Comparison of ENCODE assay signal across 2 cellular contexts in the genomic region with DNA sequence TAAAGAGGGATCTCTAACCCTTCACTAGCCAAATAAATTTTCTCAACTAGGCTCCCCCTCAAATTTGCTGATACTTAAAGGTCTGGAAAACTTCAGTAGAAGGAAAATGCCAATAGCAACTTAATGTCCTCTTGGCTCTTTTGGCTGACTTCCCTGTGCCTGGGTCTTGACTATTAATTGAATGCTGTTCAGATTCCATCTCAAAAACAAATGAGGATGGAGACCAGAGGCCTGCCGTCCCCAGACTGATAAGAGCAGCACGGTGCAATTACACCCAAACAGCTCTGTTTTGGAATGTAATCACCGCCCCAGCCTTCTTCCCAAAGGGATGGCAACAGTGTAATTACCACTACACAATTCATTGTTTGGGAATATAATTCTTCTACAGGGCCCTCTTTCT.
TF ChIP-seq lines count a peak whose summit lies in the region.

No MANE protein-coding gene starts in this region.

TF ChIP-seq in SK-N-SH, 30 proteins besides CTCF, POLR2A, EP300 and RAD21 (continues in another document):
- peak; percentile 66 for TF ChIP-seq CHD2 (IDR thresholded peaks at IDR 0.05; ENCODE audit: low read length, partially characterized antibody)
- no peak for TF ChIP-seq RXRA (IDR thresholded peaks at IDR 0.05; ENCODE audit: borderline replicate concordance, low read depth)
- TF ChIP-seq TEAD4 (IDR thresholded peaks at IDR 0.05; ENCODE audit: borderline replicate concordance, insufficient read depth) = peak; percentile 43; the same call in 1 of the 2 replicates
- TF ChIP-seq, protein P1, sequence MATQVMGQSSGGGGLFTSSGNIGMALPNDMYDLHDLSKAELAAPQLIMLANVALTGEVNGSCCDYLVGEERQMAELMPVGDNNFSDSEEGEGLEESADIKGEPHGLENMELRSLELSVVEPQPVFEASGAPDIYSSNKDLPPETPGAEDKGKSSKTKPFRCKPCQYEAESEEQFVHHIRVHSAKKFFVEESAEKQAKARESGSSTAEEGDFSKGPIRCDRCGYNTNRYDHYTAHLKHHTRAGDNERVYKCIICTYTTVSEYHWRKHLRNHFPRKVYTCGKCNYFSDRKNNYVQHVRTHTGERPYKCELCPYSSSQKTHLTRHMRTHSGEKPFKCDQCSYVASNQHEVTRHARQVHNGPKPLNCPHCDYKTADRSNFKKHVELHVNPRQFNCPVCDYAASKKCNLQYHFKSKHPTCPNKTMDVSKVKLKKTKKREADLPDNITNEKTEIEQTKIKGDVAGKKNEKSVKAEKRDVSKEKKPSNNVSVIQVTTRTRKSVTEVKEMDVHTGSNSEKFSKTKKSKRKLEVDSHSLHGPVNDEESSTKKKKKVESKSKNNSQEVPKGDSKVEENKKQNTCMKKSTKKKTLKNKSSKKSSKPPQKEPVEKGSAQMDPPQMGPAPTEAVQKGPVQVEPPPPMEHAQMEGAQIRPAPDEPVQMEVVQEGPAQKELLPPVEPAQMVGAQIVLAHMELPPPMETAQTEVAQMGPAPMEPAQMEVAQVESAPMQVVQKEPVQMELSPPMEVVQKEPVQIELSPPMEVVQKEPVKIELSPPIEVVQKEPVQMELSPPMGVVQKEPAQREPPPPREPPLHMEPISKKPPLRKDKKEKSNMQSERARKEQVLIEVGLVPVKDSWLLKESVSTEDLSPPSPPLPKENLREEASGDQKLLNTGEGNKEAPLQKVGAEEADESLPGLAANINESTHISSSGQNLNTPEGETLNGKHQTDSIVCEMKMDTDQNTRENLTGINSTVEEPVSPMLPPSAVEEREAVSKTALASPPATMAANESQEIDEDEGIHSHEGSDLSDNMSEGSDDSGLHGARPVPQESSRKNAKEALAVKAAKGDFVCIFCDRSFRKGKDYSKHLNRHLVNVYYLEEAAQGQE (IDR thresholded peaks at IDR 0.05; ENCODE audit: low read depth, low read length) = no peak
- TF ChIP-seq NFIC (IDR thresholded peaks at IDR 0.05; ENCODE audit: borderline replicate concordance) = peak; percentile 35; the same call in 1 of the 2 replicates
- peak; percentile 78; the same call in 1 of the 2 replicates for TF ChIP-seq POLR2AphosphoS5 (IDR thresholded peaks at IDR 0.05; ENCODE audit: low read depth, low read length)
- TF ChIP-seq TCF12 (IDR thresholded peaks at IDR 0.05) = peak; percentile 79
- TF ChIP-seq RFX5 (IDR thresholded peaks at IDR 0.05; ENCODE audit: low read length) = no peak
- TF ChIP-seq FOXJ3 (CRISPR knock-in tag; IDR thresholded peaks at IDR 0.05) = peak; percentile 83; the same call in 1 of the 2 replicates
- no peak for TF ChIP-seq MAX (IDR thresholded peaks at IDR 0.05; ENCODE audit: low read depth)
- TF ChIP-seq EZH2phosphoT487 (IDR thresholded peaks at IDR 0.05; ENCODE audit: borderline replicate concordance, low read depth) = no peak
- TF ChIP-seq, protein P2, sequence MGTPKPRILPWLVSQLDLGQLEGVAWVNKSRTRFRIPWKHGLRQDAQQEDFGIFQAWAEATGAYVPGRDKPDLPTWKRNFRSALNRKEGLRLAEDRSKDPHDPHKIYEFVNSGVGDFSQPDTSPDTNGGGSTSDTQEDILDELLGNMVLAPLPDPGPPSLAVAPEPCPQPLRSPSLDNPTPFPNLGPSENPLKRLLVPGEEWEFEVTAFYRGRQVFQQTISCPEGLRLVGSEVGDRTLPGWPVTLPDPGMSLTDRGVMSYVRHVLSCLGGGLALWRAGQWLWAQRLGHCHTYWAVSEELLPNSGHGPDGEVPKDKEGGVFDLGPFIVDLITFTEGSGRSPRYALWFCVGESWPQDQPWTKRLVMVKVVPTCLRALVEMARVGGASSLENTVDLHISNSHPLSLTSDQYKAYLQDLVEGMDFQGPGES (IDR thresholded peaks at IDR 0.05; ENCODE audit: low read depth, low read length) = no peak
- TF ChIP-seq ELF1 (IDR thresholded peaks at IDR 0.05) = no peak
- TF ChIP-seq GATA2 (CRISPR knock-in tag; IDR thresholded peaks at IDR 0.05) = peak; percentile 96
- no peak for TF ChIP-seq SMC3 (IDR thresholded peaks at IDR 0.05; ENCODE audit: low read depth, low read length)
- no peak for TF ChIP-seq JUND (IDR thresholded peaks at IDR 0.05)
- no peak for TF ChIP-seq TAF1 (IDR thresholded peaks at IDR 0.05; ENCODE audit: borderline replicate concordance, low read depth, low read length)
- TF ChIP-seq, protein P3, sequence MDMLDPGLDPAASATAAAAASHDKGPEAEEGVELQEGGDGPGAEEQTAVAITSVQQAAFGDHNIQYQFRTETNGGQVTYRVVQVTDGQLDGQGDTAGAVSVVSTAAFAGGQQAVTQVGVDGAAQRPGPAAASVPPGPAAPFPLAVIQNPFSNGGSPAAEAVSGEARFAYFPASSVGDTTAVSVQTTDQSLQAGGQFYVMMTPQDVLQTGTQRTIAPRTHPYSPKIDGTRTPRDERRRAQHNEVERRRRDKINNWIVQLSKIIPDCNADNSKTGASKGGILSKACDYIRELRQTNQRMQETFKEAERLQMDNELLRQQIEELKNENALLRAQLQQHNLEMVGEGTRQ (IDR thresholded peaks at IDR 0.05; ENCODE audit: borderline replicate concordance, low read depth, low read length) = no peak
- no peak for TF ChIP-seq YY1 (IDR thresholded peaks at IDR 0.05; ENCODE audit: low read depth)
- TF ChIP-seq RCOR1 (IDR thresholded peaks at IDR 0.05; ENCODE audit: low read length) = peak; percentile 100
- TF ChIP-seq MXI1 (IDR thresholded peaks at IDR 0.05; ENCODE audit: low read depth, low read length) = peak; percentile 46; the same call in 1 of the 2 replicates
- no peak for TF ChIP-seq ZBTB33 (IDR thresholded peaks at IDR 0.05; ENCODE audit: borderline replicate concordance, low read depth)

TF ChIP-seq in K562, 482 proteins besides CTCF, POLR2A, EP300 and RAD21 (continues in another document):
- TF ChIP-seq KLF16 (IDR thresholded peaks at IDR 0.05) (no peak), MYBL2 (IDR thresholded peaks at IDR 0.05; ENCODE audit: low read depth) (no peak), MYBL2 (CRISPR knock-in tag; IDR thresholded peaks at IDR 0.05; ENCODE audit: borderline replicate concordance) (no peak), TEAD4 (IDR thresholded peaks at IDR 0.05; ENCODE audit: low read length) (no peak), TEAD4 (CRISPR knock-in tag; IDR thresholded peaks at IDR 0.05; ENCODE audit: borderline replicate concordance) (no peak), ZFP1 (CRISPR knock-in tag; IDR thresholded peaks at IDR 0.05) (no peak), ZC3H8 (IDR thresholded peaks at IDR 0.05) (no peak), ESRRA (IDR thresholded peaks at IDR 0.05; ENCODE audit: borderline replicate concordance, low read depth) (no peak), ZBTB8A (IDR thresholded peaks at IDR 0.05; ENCODE audit: partially characterized antibody) (no peak), NFATC3 (IDR thresholded peaks at IDR 0.05) (no peak), ZNF592 (IDR thresholded peaks at IDR 0.05) (no peak)
- TF ChIP-seq, protein P4, sequence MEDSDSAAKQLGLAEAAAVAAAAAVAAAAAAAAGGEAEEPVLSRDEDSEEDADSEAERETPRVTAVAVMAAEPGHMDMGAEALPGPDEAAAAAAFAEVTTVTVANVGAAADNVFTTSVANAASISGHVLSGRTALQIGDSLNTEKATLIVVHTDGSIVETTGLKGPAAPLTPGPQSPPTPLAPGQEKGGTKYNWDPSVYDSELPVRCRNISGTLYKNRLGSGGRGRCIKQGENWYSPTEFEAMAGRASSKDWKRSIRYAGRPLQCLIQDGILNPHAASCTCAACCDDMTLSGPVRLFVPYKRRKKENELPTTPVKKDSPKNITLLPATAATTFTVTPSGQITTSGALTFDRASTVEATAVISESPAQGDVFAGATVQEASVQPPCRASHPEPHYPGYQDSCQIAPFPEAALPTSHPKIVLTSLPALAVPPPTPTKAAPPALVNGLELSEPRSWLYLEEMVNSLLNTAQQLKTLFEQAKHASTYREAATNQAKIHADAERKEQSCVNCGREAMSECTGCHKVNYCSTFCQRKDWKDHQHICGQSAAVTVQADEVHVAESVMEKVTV (CRISPR knock-in tag; IDR thresholded peaks at IDR 0.05) = no peak
- TF ChIP-seq, protein P5, sequence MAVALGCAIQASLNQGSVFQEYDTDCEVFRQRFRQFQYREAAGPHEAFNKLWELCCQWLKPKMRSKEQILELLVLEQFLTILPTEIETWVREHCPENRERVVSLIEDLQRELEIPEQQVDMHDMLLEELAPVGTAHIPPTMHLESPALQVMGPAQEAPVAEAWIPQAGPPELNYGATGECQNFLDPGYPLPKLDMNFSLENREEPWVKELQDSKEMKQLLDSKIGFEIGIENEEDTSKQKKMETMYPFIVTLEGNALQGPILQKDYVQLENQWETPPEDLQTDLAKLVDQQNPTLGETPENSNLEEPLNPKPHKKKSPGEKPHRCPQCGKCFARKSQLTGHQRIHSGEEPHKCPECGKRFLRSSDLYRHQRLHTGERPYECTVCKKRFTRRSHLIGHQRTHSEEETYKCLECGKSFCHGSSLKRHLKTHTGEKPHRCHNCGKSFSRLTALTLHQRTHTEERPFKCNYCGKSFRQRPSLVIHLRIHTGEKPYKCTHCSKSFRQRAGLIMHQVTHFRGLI (CRISPR knock-in tag; IDR thresholded peaks at IDR 0.05) = no peak
- TF ChIP-seq, protein P6, sequence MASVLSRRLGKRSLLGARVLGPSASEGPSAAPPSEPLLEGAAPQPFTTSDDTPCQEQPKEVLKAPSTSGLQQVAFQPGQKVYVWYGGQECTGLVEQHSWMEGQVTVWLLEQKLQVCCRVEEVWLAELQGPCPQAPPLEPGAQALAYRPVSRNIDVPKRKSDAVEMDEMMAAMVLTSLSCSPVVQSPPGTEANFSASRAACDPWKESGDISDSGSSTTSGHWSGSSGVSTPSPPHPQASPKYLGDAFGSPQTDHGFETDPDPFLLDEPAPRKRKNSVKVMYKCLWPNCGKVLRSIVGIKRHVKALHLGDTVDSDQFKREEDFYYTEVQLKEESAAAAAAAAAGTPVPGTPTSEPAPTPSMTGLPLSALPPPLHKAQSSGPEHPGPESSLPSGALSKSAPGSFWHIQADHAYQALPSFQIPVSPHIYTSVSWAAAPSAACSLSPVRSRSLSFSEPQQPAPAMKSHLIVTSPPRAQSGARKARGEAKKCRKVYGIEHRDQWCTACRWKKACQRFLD (CRISPR knock-in tag; IDR thresholded peaks at IDR 0.05) = no peak
